Comparison of ENCODE assay signal across 8 cellular contexts in the genomic region with DNA sequence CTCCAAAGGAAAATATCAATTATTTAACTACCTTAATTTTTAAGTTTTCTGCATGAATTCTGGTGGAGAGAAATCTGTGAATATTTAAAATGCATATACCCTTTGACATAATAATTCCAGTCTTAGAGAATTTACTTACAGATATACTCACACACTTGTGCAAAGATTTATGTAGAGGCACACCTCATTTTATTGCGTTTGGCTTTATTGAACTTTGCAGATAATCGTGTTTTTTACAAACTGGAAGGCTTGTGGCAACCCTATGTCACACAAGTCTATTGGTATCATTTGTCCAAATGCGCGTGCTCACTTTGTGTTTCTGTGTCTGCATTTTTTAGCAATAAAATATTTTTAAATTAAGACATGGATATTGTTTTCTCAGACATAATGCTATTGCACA.
"Had no signal": no experiment of that assay in that cellular context is flagged by ENCODE, and none has a peak within 500 bp of the region (broad histone marks: within the 10 kb centered on the region; RNA-seq: fewer than 3 reads in every experiment).

No MANE protein-coding gene starts in this region.

- H3K27ac Mint-ChIP-seq: IgD-negative memory B cell had no signal

- H3K9me3 Mint-ChIP-seq: IgD-negative memory B cell had no signal

- H3K4me3 Mint-ChIP-seq: IgD-negative memory B cell had no signal

- H3K4me3 ChIP-seq: K562 had no signal

- H3K27ac ChIP-seq: HL-60 had no signal

- FAIRE-seq: HepG2, HTR-8/SVneo had no signal

- ATAC-seq: HepG2, K562 had no signal

- DNase-seq: IMR-90, KBM-7, KG1 had no signal

- H3K4me1 Mint-ChIP-seq: IgD-negative memory B cell had no signal
